ENCODE assay signal across 12 cellular contexts in the genomic region with DNA sequence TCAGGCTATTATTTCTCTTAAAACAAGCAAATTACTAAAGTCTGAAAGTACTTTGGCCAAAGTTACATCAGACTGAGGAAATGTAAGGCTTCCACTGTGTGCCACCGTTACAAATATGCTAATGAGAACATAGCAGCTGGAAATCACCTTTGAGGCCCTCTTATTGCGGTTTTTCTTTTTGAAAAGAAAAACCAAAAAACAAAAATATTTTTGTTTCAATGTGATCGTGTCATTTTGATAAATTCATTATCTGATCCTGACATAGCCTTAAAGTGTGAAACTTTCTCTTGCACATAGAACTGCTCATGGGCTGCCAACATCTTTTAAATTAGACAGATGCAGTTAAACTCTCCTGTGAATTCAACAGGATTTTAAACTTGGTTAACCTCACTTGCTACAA. TPM values are rescaled to one million over a fixed set of nuclear protein-coding genes. Genes with fewer than 3 reads are reported as not detected.
A peak's percentile ranks its signal among the peaks of the same experiment; 100 is the strongest.
DNase-seq lines count a peak whose midpoint lies in the region; ATAC-seq and TF ChIP-seq lines count a peak whose summit lies in the region.
"Had no signal": no experiment of that assay in that cellular context is flagged by ENCODE, and none has a peak within 500 bp of the region (broad histone marks: within the 10 kb centered on the region; RNA-seq: fewer than 3 reads in every experiment).

No MANE protein-coding gene starts in this region.

- no peak overlapping the region for H3K27ac ChIP-seq in esophagus muscularis mucosa (replicated peaks in 1 of 4)
- H3K27ac ChIP-seq: thyroid gland had no signal

- peaks cover 13% of the 10 kb centered on the region for H3K36me3 Mint-ChIP-seq in activated naive CD8-positive, alpha-beta T cell treated with anti-CD3 and anti-CD28 coated beads, Interleukin-2, amount 50 U/mL, for 24 hours (ENCODE audit: low read depth)
- H3K36me3 Mint-ChIP-seq in progenitor cell of endocrine pancreas (ENCODE audit: insufficient read depth): no peaks in the 10 kb centered on the region

- H3K27me3 ChIP-seq in esophagus muscularis mucosa: no peaks in the 10 kb centered on the region
- H3K27me3 ChIP-seq: thyroid gland had no signal

- intact Hi-C loops in esophagus muscularis mucosa (cut with DNase I): no loop called here

- 77% methylated on average over 3 of the region's 3 CpGs for WGBS in esophagus muscularis mucosa

- TF ChIP-seq CTCF in esophagus muscularis mucosa (IDR thresholded peaks at IDR 0.05): no peak
- TF ChIP-seq CTCF in progenitor cell of endocrine pancreas (IDR thresholded peaks at IDR 0.05; ENCODE audit: unreplicated experiment): no peak

- no peaks in the 10 kb centered on the region for H3K9me3 ChIP-seq in esophagus muscularis mucosa
- H3K9me3 ChIP-seq: thyroid gland had no signal

- no peak overlapping the region for H3K4me3 ChIP-seq in esophagus muscularis mucosa
- H3K4me3 ChIP-seq: thyroid gland had no signal

- H3K27ac Mint-ChIP-seq in activated naive CD8-positive, alpha-beta T cell treated with anti-CD3 and anti-CD28 coated beads, Interleukin-2, amount 50 U/mL, for 24 hours: peak overlapping the region; percentile 86
- no peak overlapping the region for H3K27ac Mint-ChIP-seq in progenitor cell of endocrine pancreas
- H3K27ac Mint-ChIP-seq: endodermal cell had no signal

- H3K4me3 Mint-ChIP-seq in activated naive CD8-positive, alpha-beta T cell treated with anti-CD3 and anti-CD28 coated beads, Interleukin-2, amount 50 U/mL, for 24 hours: peak overlapping the region; percentile 48
- H3K4me3 Mint-ChIP-seq in progenitor cell of endocrine pancreas (ENCODE audit: low read depth): no peak overlapping the region
- H3K4me3 Mint-ChIP-seq: endodermal cell had no signal

- peak; percentile 25 for ATAC-seq in GM18498 (IDR thresholded peaks at IDR 0.05; ENCODE audit: unreplicated experiment)
- peak; percentile 21 for ATAC-seq in GM21390 (IDR thresholded peaks at IDR 0.05; ENCODE audit: unreplicated experiment)
- peak; percentile 47 for ATAC-seq in HG03378 (IDR thresholded peaks at IDR 0.05; ENCODE audit: unreplicated experiment)
- peak; percentile 22 for ATAC-seq in activated naive CD8-positive, alpha-beta T cell treated with anti-CD3 and anti-CD28 coated beads, Interleukin-2, amount 50 U/mL, for 24 hours
- no peak for ATAC-seq in HG02852 (IDR thresholded peaks at IDR 0.05; ENCODE audit: unreplicated experiment)

- H3K4me1 Mint-ChIP-seq in activated naive CD8-positive, alpha-beta T cell treated with anti-CD3 and anti-CD28 coated beads, Interleukin-2, amount 50 U/mL, for 24 hours: peaks cover 58% of the 10 kb centered on the region
- peaks cover 13% of the 10 kb centered on the region for H3K4me1 Mint-ChIP-seq in progenitor cell of endocrine pancreas (ENCODE audit: low read depth)

- H3K4me1 ChIP-seq in esophagus muscularis mucosa: peaks cover 0 to 25% (median 21%) of the 10 kb centered on the region in 4 donors

- TF ChIP-seq POLR2A in esophagus muscularis mucosa (IDR thresholded peaks at IDR 0.05; ENCODE audit: low read depth): no peak

- H3K27me3 Mint-ChIP-seq in activated naive CD8-positive, alpha-beta T cell treated with anti-CD3 and anti-CD28 coated beads, Interleukin-2, amount 50 U/mL, for 24 hours: no peaks in the 10 kb centered on the region
- peaks cover 2% of the 10 kb centered on the region for H3K27me3 Mint-ChIP-seq in progenitor cell of endocrine pancreas

- no peak for DNase-seq in activated naive CD8-positive, alpha-beta T cell treated with anti-CD3 and anti-CD28 coated beads, Interleukin-2, amount 50 U/mL, for 24 hours
- DNase-seq in esophagus muscularis mucosa (ENCODE audit: extremely low spot score) (no peak), progenitor cell of endocrine pancreas (ENCODE audit: low spot score, unreplicated experiment) (no peak), DMS79 (lab: John Stamatoyannopoulos, UW) (no peak)
- DNase-seq: activated CD4-positive, alpha-beta T cell treated with anti-CD3 and anti-CD28 coated beads, Interleukin-2, amount 50 U/mL, for 1 hour; endodermal cell; NCI-H69; thyroid gland had no signal

- no peaks in the 10 kb centered on the region for H3K36me3 ChIP-seq in esophagus muscularis mucosa
- H3K36me3 ChIP-seq: thyroid gland had no signal

- TF ChIP-seq EP300 in esophagus muscularis mucosa (IDR thresholded peaks at IDR 0.05): no peak

- no peaks in the 10 kb centered on the region for H3K9me3 Mint-ChIP-seq in activated naive CD8-positive, alpha-beta T cell treated with anti-CD3 and anti-CD28 coated beads, Interleukin-2, amount 50 U/mL, for 24 hours
- H3K9me3 Mint-ChIP-seq in progenitor cell of endocrine pancreas (ENCODE audit: low read depth): no peaks in the 10 kb centered on the region
- H3K9me3 Mint-ChIP-seq: endodermal cell had no signal

RNA-seq across cellular contexts. Expression of a gene that starts 2.8 kb away (rescaled TPM):
- 10 to 100 TPM in 2 of 4 donors, 1 to 10 TPM in 2; 5.4 to 17.4 (median 12.4) TPM for total RNA-seq in esophagus muscularis mucosa
- total RNA-seq in progenitor cell of endocrine pancreas: 10.4 TPM in 2 replicates

RNA-seq across cellular contexts. Expression of a gene that starts 8.7 kb away (rescaled TPM):
- 10 to 100 TPM; 12.6 to 19.9 (median 14.8) TPM for total RNA-seq in esophagus muscularis mucosa
- 1.4 and 1.8 TPM in 2 replicates for total RNA-seq in progenitor cell of endocrine pancreas

RNA-seq across cellular contexts. Expression of a gene that starts 56.9 kb away (rescaled TPM):
- total RNA-seq in esophagus muscularis mucosa: 10 to 100 TPM; 11.7 to 28.7 (median 14.4) TPM
- 17.0 and 18.6 TPM in 2 replicates for total RNA-seq in progenitor cell of endocrine pancreas
